ENCODE assay signal across 18 cellular contexts in the genomic region with DNA sequence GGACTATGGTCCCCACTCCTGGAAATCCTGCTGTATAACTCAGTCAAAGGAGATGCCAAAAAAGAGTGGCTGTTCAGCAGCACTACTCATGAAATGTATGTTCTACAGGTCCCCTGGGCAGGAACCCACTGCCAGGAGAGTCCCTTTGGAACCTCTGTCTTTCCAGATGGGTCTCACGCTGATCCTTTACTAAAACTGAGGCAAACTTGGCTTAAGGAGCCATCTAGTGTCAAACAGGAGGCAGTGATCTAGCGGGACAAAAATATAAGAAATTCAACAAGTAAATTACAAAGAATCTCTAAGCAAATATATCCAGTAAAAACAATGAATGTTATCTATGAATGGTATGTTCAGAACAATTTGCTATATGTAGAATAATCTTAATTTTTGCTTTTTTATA.
DNase-seq lines count a peak whose midpoint lies in the region; ATAC-seq and TF ChIP-seq lines count a peak whose summit lies in the region.
"Had no signal": no experiment of that assay in that cellular context is flagged by ENCODE, and none has a peak within 500 bp of the region (broad histone marks: within the 10 kb centered on the region; RNA-seq: fewer than 3 reads in every experiment).

No MANE protein-coding gene starts in this region.

- BruUV-seq in A673 (replicated peaks; lab: Mats Ljungman, UMichigan): no TSS peak
- BruUV-seq in OCI-LY7 (replicated peaks; lab: Mats Ljungman, UMichigan): no TSS peak

- H3K9me2 ChIP-seq in GM23338 (ENCODE audit: insufficient read depth) (no peaks in the 10 kb centered on the region), OCI-LY7 (ENCODE audit: insufficient read depth, low read length) (no peaks in the 10 kb centered on the region)

- peak; percentile 65 for ATAC-seq in GM23338
- ATAC-seq: activated CD8-positive, alpha-beta memory T cell treated with anti-CD3 and anti-CD28 coated beads, Interleukin-2, amount 10 ng/mL, durations not matched to agents 7 days and 5 days had no signal

- H3K4me1 ChIP-seq in A673 (ENCODE audit: insufficient read depth, low read length, poor library complexity, severe bottlenecking) (peaks cover 30% of the 10 kb centered on the region), GM23338 (ENCODE audit: insufficient read depth) (no peaks in the 10 kb centered on the region), OCI-LY7 (ENCODE audit: insufficient read depth, low read length, poor library complexity, severe bottlenecking) (no peaks in the 10 kb centered on the region)
- H3K4me1 ChIP-seq: breast epithelium, SJSA1 had no signal

- H3K4me2 ChIP-seq in GM23338: no peak overlapping the region
- H3K4me2 ChIP-seq in OCI-LY7 (ENCODE audit: low read length): no peak overlapping the region

- peaks cover 2% of the 10 kb centered on the region for H3K4me1 Mint-ChIP-seq in GM23338
- no peaks in the 10 kb centered on the region for H3K4me1 Mint-ChIP-seq in activated CD4-positive, alpha-beta memory T cell treated with anti-CD3 and anti-CD28 coated beads, Interleukin-2, amount 10 ng/mL, durations not matched to agents 7 days and 5 days
- H3K4me1 Mint-ChIP-seq: activated CD8-positive, alpha-beta memory T cell treated with anti-CD3 and anti-CD28 coated beads, Interleukin-2, amount 10 ng/mL, durations not matched to agents 7 days and 5 days had no signal

- no peak overlapping the region for H2AFZ ChIP-seq in GM23338
- no peak overlapping the region for H2AFZ ChIP-seq in OCI-LY7 (ENCODE audit: low read length)

- H3K9me3 ChIP-seq in A673 (ENCODE audit: low read depth, low read length, poor library complexity, severe bottlenecking) (peaks cover 6% of the 10 kb centered on the region), OCI-LY7 (ENCODE audit: low read length) (peaks cover 6% of the 10 kb centered on the region; the same call in 1 of the 2 replicates)
- H3K9me3 ChIP-seq: breast epithelium, SJSA1 had no signal

- H3K36me3 Mint-ChIP-seq in GM23338 (ENCODE audit: low read depth): peaks cover 7% of the 10 kb centered on the region; the same call in 2 of the 3 replicates
- no peaks in the 10 kb centered on the region for H3K36me3 Mint-ChIP-seq in activated CD4-positive, alpha-beta memory T cell treated with anti-CD3 and anti-CD28 coated beads, Interleukin-2, amount 10 ng/mL, durations not matched to agents 7 days and 5 days (ENCODE audit: low read depth)
- H3K36me3 Mint-ChIP-seq: activated CD8-positive, alpha-beta memory T cell treated with anti-CD3 and anti-CD28 coated beads, Interleukin-2, amount 10 ng/mL, durations not matched to agents 7 days and 5 days had no signal

- H3K9me3 Mint-ChIP-seq in GM23338: peaks cover 8% of the 10 kb centered on the region; the same call in 1 of the 3 replicates
- H3K9me3 Mint-ChIP-seq in activated CD4-positive, alpha-beta memory T cell treated with anti-CD3 and anti-CD28 coated beads, Interleukin-2, amount 10 ng/mL, durations not matched to agents 7 days and 5 days: no peaks in the 10 kb centered on the region

- DNase-seq in A673 (ENCODE audit: low spot score): peak; percentile 49
- peak; percentile 68 for DNase-seq in GM23338 (ENCODE audit: low spot score)
- peak; percentile 41 for DNase-seq in OCI-LY7 (ENCODE audit: low spot score)
- DNase-seq in fibroblast of mammary gland (ENCODE audit: low read depth): peak; percentile 13
- no peak for DNase-seq in activated CD4-positive, alpha-beta T cell treated with anti-CD3 and anti-CD28 coated beads for 4 hours
- no peak for DNase-seq in activated T-cell treated with anti-CD3 and anti-CD28 coated beads, Interleukin-2, amount 50 U/mL, for 1 hour
- DNase-seq in NCI-H748 (lab: John Stamatoyannopoulos, UW; ENCODE audit: unreplicated experiment): no peak
- no peak for DNase-seq in activated CD4-positive, alpha-beta memory T cell treated with anti-CD3 and anti-CD28 coated beads, Interleukin-2, amount 10 ng/mL, durations not matched to agents 7 days and 5 days
- DNase-seq: activated CD8-positive, alpha-beta memory T cell treated with anti-CD3 and anti-CD28 coated beads, Interleukin-2, amount 10 ng/mL, durations not matched to agents 7 days and 5 days; activated naive CD4-positive, alpha-beta T cell treated with Interleukin-2 at 50 U/mL for 16 hours; DMS 273 treated with DMSO at 0.1 percent for 48 hours; effector memory CD4-positive, alpha-beta T cell; Kasumi-1; NCI-H2029 treated with DMSO at 0.1 percent for 48 hours; NCI-H748 treated with DMSO at 0.1 percent for 48 hours; posterior cingulate gyrus had no signal

- no peak overlapping the region for H3K4me3 ChIP-seq in A673 (ENCODE audit: low read depth, low read length, poor library complexity, severe bottlenecking)
- no peak overlapping the region for H3K4me3 ChIP-seq in GM23338
- no peak overlapping the region for H3K4me3 ChIP-seq in OCI-LY7 (ENCODE audit: low read depth, low read length, poor library complexity, severe bottlenecking)
- H3K4me3 ChIP-seq in fibroblast of mammary gland (ENCODE audit: control insufficient read depth, low read depth, low read length): no peak overlapping the region
- H3K4me3 ChIP-seq: breast epithelium, SJSA1 had no signal

- no peaks in the 10 kb centered on the region for H3F3A ChIP-seq in GM23338 (replicated peaks; ENCODE audit: low read depth)

- CTCF ChIA-PET in A673 (lab: Charles Lee) (no interaction called here), OCI-LY7 (lab: Charles Lee; ENCODE audit: unreplicated experiment) (no interaction called here)
- CTCF ChIA-PET in activated CD4-positive, alpha-beta memory T cell treated with anti-CD3 and anti-CD28 coated beads, Interleukin-2, amount 10 ng/mL, durations not matched to agents 7 days and 5 days (lab: Charles Lee): no interaction called here

- H3K36me3 ChIP-seq in A673 (ENCODE audit: insufficient read depth, low read length, poor library complexity, severe bottlenecking): no peaks in the 10 kb centered on the region
- no peaks in the 10 kb centered on the region for H3K36me3 ChIP-seq in GM23338 (ENCODE audit: insufficient read depth)
- H3K36me3 ChIP-seq in OCI-LY7 (ENCODE audit: insufficient read depth, low read length): no peaks in the 10 kb centered on the region
- H3K36me3 ChIP-seq: breast epithelium, SJSA1 had no signal

- TF ChIP-seq CTCF in A673 (conservative IDR thresholded peaks at IDR 0.05; ENCODE audit: low read depth, low read length): peak; percentile 42; the same call in 1 of the 2 replicates
- peak; percentile 73 to 80 for TF ChIP-seq CTCF in GM23338 (conservative IDR thresholded peaks at IDR 0.05; ENCODE audit: low read depth in 2 of 2)
- TF ChIP-seq CTCF in OCI-LY7 (conservative IDR thresholded peaks at IDR 0.05; ENCODE audit: low read length): peak; percentile 76
- TF ChIP-seq CTCF in fibroblast of mammary gland (conservative IDR thresholded peaks at IDR 0.05; ENCODE audit: control insufficient read depth, insufficient read depth, low read depth, low read length): peak; percentile 18

- H3K27me3 Mint-ChIP-seq in GM23338 (ENCODE audit: insufficient read depth, low read depth, poor library complexity): no peaks in the 10 kb centered on the region
- no peaks in the 10 kb centered on the region for H3K27me3 Mint-ChIP-seq in activated CD4-positive, alpha-beta memory T cell treated with anti-CD3 and anti-CD28 coated beads, Interleukin-2, amount 10 ng/mL, durations not matched to agents 7 days and 5 days
- H3K27me3 Mint-ChIP-seq: activated CD8-positive, alpha-beta memory T cell treated with anti-CD3 and anti-CD28 coated beads, Interleukin-2, amount 10 ng/mL, durations not matched to agents 7 days and 5 days had no signal

- intact Hi-C loops in A673 (cut with micrococcal nuclease; ENCODE audit: unreplicated experiment) (loop anchor here (5.0 kb wide), 1 partner anchor 166 kb away; a partner anchor contains a TSS), OCI-LY7 (cut with micrococcal nuclease; ENCODE audit: unreplicated experiment) (no loop called here)

- no peaks in the 10 kb centered on the region for H4K20me1 ChIP-seq in GM23338 (replicated peaks; ENCODE audit: insufficient read depth)
- H4K20me1 ChIP-seq in OCI-LY7 (ENCODE audit: insufficient read depth, low read length): no peaks in the 10 kb centered on the region

- H3K79me2 ChIP-seq in GM23338 (replicated peaks; ENCODE audit: insufficient read depth) (no peaks in the 10 kb centered on the region), OCI-LY7 (ENCODE audit: insufficient read depth, low read depth, low read length) (no peaks in the 10 kb centered on the region)

- H3K27me3 ChIP-seq in A673 (replicated peaks; ENCODE audit: insufficient read depth, low read depth, low read length, poor library complexity): no peaks in the 10 kb centered on the region
- no peaks in the 10 kb centered on the region for H3K27me3 ChIP-seq in GM23338 (ENCODE audit: insufficient read depth)
- H3K27me3 ChIP-seq: breast epithelium, SJSA1 had no signal

- H3K4me3 Mint-ChIP-seq in GM23338: no peak overlapping the region
- H3K4me3 Mint-ChIP-seq in activated CD4-positive, alpha-beta memory T cell treated with anti-CD3 and anti-CD28 coated beads, Interleukin-2, amount 10 ng/mL, durations not matched to agents 7 days and 5 days: no peak overlapping the region
- H3K4me3 Mint-ChIP-seq: activated CD8-positive, alpha-beta memory T cell treated with anti-CD3 and anti-CD28 coated beads, Interleukin-2, amount 10 ng/mL, durations not matched to agents 7 days and 5 days had no signal

- H3K27ac Mint-ChIP-seq in GM23338: no peak overlapping the region
- H3K27ac Mint-ChIP-seq in activated CD4-positive, alpha-beta memory T cell treated with anti-CD3 and anti-CD28 coated beads, Interleukin-2, amount 10 ng/mL, durations not matched to agents 7 days and 5 days: no peak overlapping the region
- H3K27ac Mint-ChIP-seq: activated CD8-positive, alpha-beta memory T cell treated with anti-CD3 and anti-CD28 coated beads, Interleukin-2, amount 10 ng/mL, durations not matched to agents 7 days and 5 days had no signal

- POLR2A ChIA-PET in A673 (lab: Charles Lee; ENCODE audit: low non-redundant PET): no interaction called here
- POLR2A ChIA-PET in OCI-LY7 (lab: Charles Lee): interaction anchor here (1.2 kb wide), 1 partner anchor 65 kb away, joined by 6 read pairs; no protein-coding TSS in a partner anchor
- POLR2A ChIA-PET in activated CD4-positive, alpha-beta memory T cell treated with anti-CD3 and anti-CD28 coated beads, Interleukin-2, amount 10 ng/mL, durations not matched to agents 7 days and 5 days (lab: Charles Lee): no interaction called here

- H3K27ac ChIP-seq in A673 (ENCODE audit: low read depth, low read length, poor library complexity, severe bottlenecking): no peak overlapping the region
- H3K27ac ChIP-seq in GM23338 (ENCODE audit: low read depth): no peak overlapping the region
- no peak overlapping the region for H3K27ac ChIP-seq in OCI-LY7 (ENCODE audit: low read depth, low read length, poor library complexity, severe bottlenecking)
- H3K27ac ChIP-seq: breast epithelium, SJSA1 had no signal

Comparison
In these comparisons a context has a peak if more than half of its experiments do, and no peak if none do; other contexts are left out.
1. DNase-seq: peak in A673 (single experiment), GM23338 (single experiment), OCI-LY7 (single experiment) and fibroblast of mammary gland (single experiment); none in activated CD4-positive, alpha-beta T cell treated with anti-CD3 and anti-CD28 coated beads for 4 hours (0 of 2), activated T-cell treated with anti-CD3 and anti-CD28 coated beads, Interleukin-2, amount 50 U/mL, for 1 hour (single experiment), NCI-H748 (single experiment) and activated CD4-positive, alpha-beta memory T cell treated with anti-CD3 and anti-CD28 coated beads, Interleukin-2, amount 10 ng/mL, durations not matched to agents 7 days and 5 days (single experiment).
2. CTCF ChIP-seq: peak in every context shown above with its lines; median percentile 76 in GM23338; 76 in OCI-LY7; 42 in A673; 18 in fibroblast of mammary gland.